1 cellular context compared by ENCODE assay signal in the genomic region with DNA sequence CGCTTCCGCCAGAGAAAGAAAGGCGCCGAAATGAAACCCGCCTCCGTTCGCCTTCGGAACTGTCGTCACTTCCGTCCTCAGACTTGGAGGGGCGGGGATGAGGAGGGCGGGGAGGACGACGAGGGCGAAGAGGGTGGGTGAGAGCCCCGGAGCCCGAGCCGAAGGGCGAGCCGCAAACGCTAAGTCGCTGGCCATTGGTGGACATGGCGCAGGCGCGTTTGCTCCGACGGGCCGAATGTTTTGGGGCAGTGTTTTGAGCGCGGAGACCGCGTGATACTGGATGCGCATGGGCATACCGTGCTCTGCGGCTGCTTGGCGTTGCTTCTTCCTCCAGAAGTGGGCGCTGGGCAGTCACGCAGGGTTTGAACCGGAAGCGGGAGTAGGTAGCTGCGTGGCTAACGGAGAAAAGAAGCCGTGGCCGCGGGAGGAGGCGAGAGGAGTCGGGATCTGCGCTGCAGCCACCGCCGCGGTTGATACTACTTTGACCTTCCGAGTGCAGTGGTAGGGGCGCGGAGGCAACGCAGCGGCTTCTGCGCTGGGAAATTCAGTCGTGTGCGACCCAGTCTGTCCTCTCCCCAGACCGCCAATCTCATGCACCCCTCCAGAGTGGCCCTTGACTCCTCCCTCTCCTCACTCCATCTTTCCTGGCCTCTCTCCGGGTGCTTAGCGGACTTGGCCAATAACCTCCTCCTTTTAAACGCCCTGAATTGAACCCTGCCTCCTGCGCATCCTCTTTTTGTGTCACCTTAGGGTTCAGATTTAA.
TF ChIP-seq lines count a peak whose summit lies in the region.

Gene ATM (plus strand): TSS at position 382 of the 763 bp plus-strand sequence. CDS start 4,558 bp downstream, outside the sequence.

TF ChIP-seq in HepG2, 621 proteins besides CTCF, POLR2A, EP300 and RAD21 (continued from another document and continues in another):
- TF ChIP-seq RNF2 (conservative IDR thresholded peaks at IDR 0.05; ENCODE audit: low read depth), result no peak; the same call in 1 of the 2 replicates
- TF ChIP-seq ZNF605 (CRISPR knock-in tag; IDR thresholded peaks at IDR 0.05), result peak; percentile 79
- no peak for TF ChIP-seq ZNF75D (CRISPR knock-in tag; IDR thresholded peaks at IDR 0.05; ENCODE audit: borderline replicate concordance)
- TF ChIP-seq SETDB1 (CRISPR knock-in tag; IDR thresholded peaks at IDR 0.05; ENCODE audit: borderline replicate concordance), result no peak
- TF ChIP-seq ZNF552 (CRISPR knock-in tag; IDR thresholded peaks at IDR 0.05; ENCODE audit: borderline replicate concordance), result peak; percentile 61; the same call in 1 of the 2 replicates
- no peak for TF ChIP-seq XBP1 (CRISPR knock-in tag; IDR thresholded peaks at IDR 0.05)
- TF ChIP-seq ZNF646 (CRISPR knock-in tag; IDR thresholded peaks at IDR 0.05), result no peak
- no peak for TF ChIP-seq CEBPB (IDR thresholded peaks at IDR 0.05; ENCODE audit: borderline replicate concordance, low read depth, low read length)
- no peak for TF ChIP-seq ZNF34 (CRISPR knock-in tag; IDR thresholded peaks at IDR 0.05; ENCODE audit: borderline replicate concordance)
- no peak for TF ChIP-seq LRRFIP1 (CRISPR knock-in tag; conservative IDR thresholded peaks at IDR 0.05)
- TF ChIP-seq, protein P1, sequence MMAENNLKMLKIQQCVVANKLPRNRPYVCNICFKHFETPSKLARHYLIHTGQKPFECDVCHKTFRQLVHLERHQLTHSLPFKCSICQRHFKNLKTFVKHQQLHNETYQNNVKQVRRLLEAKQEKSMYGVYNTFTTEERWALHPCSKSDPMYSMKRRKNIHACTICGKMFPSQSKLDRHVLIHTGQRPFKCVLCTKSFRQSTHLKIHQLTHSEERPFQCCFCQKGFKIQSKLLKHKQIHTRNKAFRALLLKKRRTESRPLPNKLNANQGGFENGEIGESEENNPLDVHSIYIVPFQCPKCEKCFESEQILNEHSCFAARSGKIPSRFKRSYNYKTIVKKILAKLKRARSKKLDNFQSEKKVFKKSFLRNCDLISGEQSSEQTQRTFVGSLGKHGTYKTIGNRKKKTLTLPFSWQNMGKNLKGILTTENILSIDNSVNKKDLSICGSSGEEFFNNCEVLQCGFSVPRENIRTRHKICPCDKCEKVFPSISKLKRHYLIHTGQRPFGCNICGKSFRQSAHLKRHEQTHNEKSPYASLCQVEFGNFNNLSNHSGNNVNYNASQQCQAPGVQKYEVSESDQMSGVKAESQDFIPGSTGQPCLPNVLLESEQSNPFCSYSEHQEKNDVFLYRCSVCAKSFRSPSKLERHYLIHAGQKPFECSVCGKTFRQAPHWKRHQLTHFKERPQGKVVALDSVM (CRISPR knock-in tag; IDR thresholded peaks at IDR 0.05), result no peak
- TF ChIP-seq, protein P2, sequence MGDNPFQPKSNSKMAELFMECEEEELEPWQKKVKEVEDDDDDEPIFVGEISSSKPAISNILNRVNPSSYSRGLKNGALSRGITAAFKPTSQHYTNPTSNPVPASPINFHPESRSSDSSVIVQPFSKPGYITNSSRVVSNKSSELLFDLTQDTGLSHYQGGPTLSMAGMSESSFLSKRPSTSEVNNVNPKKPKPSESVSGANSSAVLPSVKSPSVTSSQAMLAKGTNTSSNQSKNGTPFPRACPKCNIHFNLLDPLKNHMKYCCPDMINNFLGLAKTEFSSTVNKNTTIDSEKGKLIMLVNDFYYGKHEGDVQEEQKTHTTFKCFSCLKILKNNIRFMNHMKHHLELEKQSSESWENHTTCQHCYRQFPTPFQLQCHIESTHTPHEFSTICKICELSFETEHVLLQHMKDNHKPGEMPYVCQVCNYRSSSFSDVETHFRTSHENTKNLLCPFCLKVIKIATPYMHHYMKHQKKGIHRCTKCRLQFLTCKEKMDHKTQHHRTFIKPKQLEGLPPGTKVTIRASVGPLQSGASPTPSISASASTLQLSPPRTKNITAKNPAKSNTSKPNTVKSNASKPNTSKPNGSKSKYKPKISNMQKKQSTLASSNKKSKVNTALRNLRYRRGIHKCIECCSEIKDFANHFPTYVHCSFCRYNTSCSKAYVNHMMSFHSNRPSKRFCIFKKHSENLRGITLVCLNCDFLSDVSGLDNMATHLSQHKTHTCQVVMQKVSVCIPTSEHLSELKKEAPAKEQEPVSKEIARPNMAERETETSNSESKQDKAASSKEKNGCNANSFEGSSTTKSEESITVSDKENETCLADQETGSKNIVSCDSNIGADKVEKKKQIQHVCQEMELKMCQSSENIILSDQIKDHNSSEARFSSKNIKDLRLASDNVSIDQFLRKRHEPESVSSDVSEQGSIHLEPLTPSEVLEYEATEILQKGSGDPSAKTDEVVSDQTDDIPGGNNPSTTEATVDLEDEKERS (CRISPR knock-in tag; IDR thresholded peaks at IDR 0.05), result no peak
- TF ChIP-seq, protein P3, sequence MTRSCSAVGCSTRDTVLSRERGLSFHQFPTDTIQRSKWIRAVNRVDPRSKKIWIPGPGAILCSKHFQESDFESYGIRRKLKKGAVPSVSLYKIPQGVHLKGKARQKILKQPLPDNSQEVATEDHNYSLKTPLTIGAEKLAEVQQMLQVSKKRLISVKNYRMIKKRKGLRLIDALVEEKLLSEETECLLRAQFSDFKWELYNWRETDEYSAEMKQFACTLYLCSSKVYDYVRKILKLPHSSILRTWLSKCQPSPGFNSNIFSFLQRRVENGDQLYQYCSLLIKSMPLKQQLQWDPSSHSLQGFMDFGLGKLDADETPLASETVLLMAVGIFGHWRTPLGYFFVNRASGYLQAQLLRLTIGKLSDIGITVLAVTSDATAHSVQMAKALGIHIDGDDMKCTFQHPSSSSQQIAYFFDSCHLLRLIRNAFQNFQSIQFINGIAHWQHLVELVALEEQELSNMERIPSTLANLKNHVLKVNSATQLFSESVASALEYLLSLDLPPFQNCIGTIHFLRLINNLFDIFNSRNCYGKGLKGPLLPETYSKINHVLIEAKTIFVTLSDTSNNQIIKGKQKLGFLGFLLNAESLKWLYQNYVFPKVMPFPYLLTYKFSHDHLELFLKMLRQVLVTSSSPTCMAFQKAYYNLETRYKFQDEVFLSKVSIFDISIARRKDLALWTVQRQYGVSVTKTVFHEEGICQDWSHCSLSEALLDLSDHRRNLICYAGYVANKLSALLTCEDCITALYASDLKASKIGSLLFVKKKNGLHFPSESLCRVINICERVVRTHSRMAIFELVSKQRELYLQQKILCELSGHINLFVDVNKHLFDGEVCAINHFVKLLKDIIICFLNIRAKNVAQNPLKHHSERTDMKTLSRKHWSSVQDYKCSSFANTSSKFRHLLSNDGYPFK (CRISPR knock-in tag; IDR thresholded peaks at IDR 0.05; ENCODE audit: borderline replicate concordance), result peak; percentile 71; the same call in 1 of the 2 replicates
- no peak for TF ChIP-seq ZBTB10 (CRISPR knock-in tag; IDR thresholded peaks at IDR 0.05; ENCODE audit: borderline replicate concordance)
- peak; percentile 47; the same call in 1 of the 2 replicates for TF ChIP-seq MEIS2 (CRISPR knock-in tag; IDR thresholded peaks at IDR 0.05)
- TF ChIP-seq ATF6 (CRISPR knock-in tag; conservative IDR thresholded peaks at IDR 0.05), result no peak
- peak; percentile 96 for TF ChIP-seq HOXA3 (CRISPR knock-in tag; IDR thresholded peaks at IDR 0.05)
- TF ChIP-seq ZSCAN22 (CRISPR knock-in tag; IDR thresholded peaks at IDR 0.05), result no peak
- no peak for TF ChIP-seq ZNF296 (CRISPR knock-in tag; conservative IDR thresholded peaks at IDR 0.05)
- TF ChIP-seq PBX3 (CRISPR knock-in tag; IDR thresholded peaks at IDR 0.05; ENCODE audit: borderline replicate concordance), result no peak
- no peak for TF ChIP-seq PLRG1 (conservative IDR thresholded peaks at IDR 0.05)
- TF ChIP-seq KAT2B (IDR thresholded peaks at IDR 0.05; ENCODE audit: borderline replicate concordance, low read depth, low read length), result no peak
